9 cellular contexts compared by ENCODE assay signal in genomic region chr6:41706876-41707564, GRCh38. TPM values are rescaled to one million over a fixed set of nuclear protein-coding genes. Genes with fewer than 3 reads are reported as not detected.
DNase-seq lines count a peak whose midpoint lies in the region; ATAC-seq lines count a peak whose summit lies in the region.
"Had no signal": no experiment of that assay in that cellular context is flagged by ENCODE, and none has a peak within 500 bp of the region (broad histone marks: within the 10 kb centered on the region; RNA-seq: fewer than 3 reads in every experiment).

No MANE protein-coding gene starts in this region.

- H3K4me3 Mint-ChIP-seq in activated CD8-positive, alpha-beta T cell treated with anti-CD3 and anti-CD28 coated beads, Interleukin-2, amount 10 ng/mL, durations not matched to agents 7 days and 5 days: peak overlapping the region; percentile 67

- peaks cover 87 to 95% (median 87%) of the 10 kb centered on the region in 3 donors for H3K4me1 ChIP-seq in skeletal muscle tissue (ENCODE audit: control insufficient read depth in 3 of 3, insufficient read depth in 3 of 3, low read length in 3 of 3)

- H3K27me3 Mint-ChIP-seq in activated CD8-positive, alpha-beta T cell treated with anti-CD3 and anti-CD28 coated beads, Interleukin-2, amount 10 ng/mL, durations not matched to agents 7 days and 5 days (ENCODE audit: low read depth): no peaks in the 10 kb centered on the region

- no peak overlapping the region for H3K4me3 ChIP-seq in skeletal muscle tissue (ENCODE audit: low read length in 3 of 3)

- H3K27ac Mint-ChIP-seq in activated CD8-positive, alpha-beta T cell treated with anti-CD3 and anti-CD28 coated beads, Interleukin-2, amount 10 ng/mL, durations not matched to agents 7 days and 5 days: peak overlapping the region; percentile 93

- peaks cover 0 to 6% (median 0%) of the 10 kb centered on the region in 3 donors for H3K36me3 ChIP-seq in skeletal muscle tissue (ENCODE audit: control insufficient read depth in 3 of 3, insufficient read depth in 3 of 3, low read length in 3 of 3)

- peaks cover 41% of the 10 kb centered on the region for H3K4me1 Mint-ChIP-seq in activated CD8-positive, alpha-beta T cell treated with anti-CD3 and anti-CD28 coated beads, Interleukin-2, amount 10 ng/mL, durations not matched to agents 7 days and 5 days (ENCODE audit: low read depth)

- DNase-seq in NCI-H1694 (lab: John Stamatoyannopoulos, UW) (peak; percentile 19), NCI-H1694 treated with DMSO at 0.1 percent for 48 hours (lab: John Stamatoyannopoulos, UW) (no peak), globus pallidus (ENCODE audit: low spot score) (peak; percentile 87), HPDE6-E6E7 (ENCODE audit: extremely low spot score) (no peak), iPS-NIHi11 (ENCODE audit: low spot score) (no peak)
- no peak for DNase-seq in activated CD8-positive, alpha-beta T cell treated with anti-CD3 and anti-CD28 coated beads, Interleukin-2, amount 10 ng/mL, durations not matched to agents 7 days and 5 days

- ATAC-seq in activated CD8-positive, alpha-beta T cell treated with anti-CD3 and anti-CD28 coated beads, Interleukin-2, amount 10 ng/mL, durations not matched to agents 7 days and 5 days: peak; percentile 10
- ATAC-seq in HG02571 (IDR thresholded peaks at IDR 0.05; ENCODE audit: unreplicated experiment): no peak

- no peaks in the 10 kb centered on the region for H3K27me3 ChIP-seq in skeletal muscle tissue (ENCODE audit: control insufficient read depth in 3 of 3, insufficient read depth in 3 of 3, low read length in 3 of 3)

- CTCF ChIA-PET in activated CD8-positive, alpha-beta T cell treated with anti-CD3 and anti-CD28 coated beads, Interleukin-2, amount 10 ng/mL, durations not matched to agents 7 days and 5 days (lab: Charles Lee): interaction anchor here (0.8 to 4.3 kb wide), 11 partner anchors 9 to 475 kb away, joined by 3 to 59 read pairs (median 6); partner anchors contain the start of genes TFEB and TOMM6

- H3K9ac ChIP-seq in skeletal muscle tissue (ENCODE audit: low read depth in 1 of 3, low read length in 3 of 3): peak overlapping the region; percentile 28 to 60 (median 40)

- no peaks in the 10 kb centered on the region for H3K9me3 ChIP-seq in skeletal muscle tissue (ENCODE audit: control insufficient read depth in 3 of 3, low read length in 3 of 3)

- peak overlapping the region; percentile 92 for H3K27ac ChIP-seq in skeletal muscle tissue (ENCODE audit: low read depth, low read length)
- H3K27ac ChIP-seq: 22Rv1 had no signal

- H3K36me3 Mint-ChIP-seq in activated CD8-positive, alpha-beta T cell treated with anti-CD3 and anti-CD28 coated beads, Interleukin-2, amount 10 ng/mL, durations not matched to agents 7 days and 5 days (ENCODE audit: low read depth): peaks cover 4% of the 10 kb centered on the region

- no peaks in the 10 kb centered on the region for H3K9me3 Mint-ChIP-seq in activated CD8-positive, alpha-beta T cell treated with anti-CD3 and anti-CD28 coated beads, Interleukin-2, amount 10 ng/mL, durations not matched to agents 7 days and 5 days (ENCODE audit: insufficient read depth)

- POLR2A ChIA-PET in activated CD8-positive, alpha-beta T cell treated with anti-CD3 and anti-CD28 coated beads, Interleukin-2, amount 10 ng/mL, durations not matched to agents 7 days and 5 days (lab: Charles Lee): interaction anchor here (2.6 kb wide), 1 partner anchor 27 kb away, joined by 19 read pairs; no protein-coding TSS in a partner anchor

RNA-seq across cellular contexts. Expression of gene TFEB, which starts 28.4 kb away (rescaled TPM):
- total RNA-seq in activated CD8-positive, alpha-beta T cell treated with anti-CD3 and anti-CD28 coated beads, Interleukin-2, amount 10 ng/mL, durations not matched to agents 7 days and 5 days: 10 to 100 TPM; 18.5 to 21.2 TPM
- 7.8 TPM for total RNA-seq in skeletal muscle tissue

RNA-seq across cellular contexts. Expression of gene PGC, which starts 40.2 kb away (rescaled TPM):
- not detected for total RNA-seq in activated CD8-positive, alpha-beta T cell treated with anti-CD3 and anti-CD28 coated beads, Interleukin-2, amount 10 ng/mL, durations not matched to agents 7 days and 5 days
- total RNA-seq in skeletal muscle tissue: 0.52 TPM

Comparison
In these comparisons a context has a peak if more than half of its experiments do, and no peak if none do; other contexts are left out.
1. DNase-seq: peak in NCI-H1694 (single experiment) and globus pallidus (single experiment); none in NCI-H1694 treated with DMSO at 0.1 percent for 48 hours (single experiment), activated CD8-positive, alpha-beta T cell treated with anti-CD3 and anti-CD28 coated beads, Interleukin-2, amount 10 ng/mL, durations not matched to agents 7 days and 5 days (single experiment), HPDE6-E6E7 (single experiment) and iPS-NIHi11 (single experiment).